ENCODE assay signal across 14 cellular contexts in genomic region chr1:64061430-64062104, GRCh38.
"Had no signal": no experiment of that assay in that cellular context is flagged by ENCODE, and none has a peak within 500 bp of the region (broad histone marks: within the 10 kb centered on the region; RNA-seq: fewer than 3 reads in every experiment).

No MANE protein-coding gene starts in this region.

- H3K27me3 ChIP-seq: colonic mucosa, ovary had no signal

- H3K27ac ChIP-seq: colonic mucosa, ovary had no signal

- H3K9me3 ChIP-seq: colonic mucosa, ovary had no signal

- H3K4me3 Mint-ChIP-seq: activated CD4-positive, alpha-beta memory T cell treated with anti-CD3 and anti-CD28 coated beads, Interleukin-2, amount 10 ng/mL, durations not matched to agents 7 days and 5 days; activated T-cell treated with anti-CD3 and anti-CD28 coated beads, Interleukin-2, amount 50 U/mL, for 4 hours; neural crest cell; stimulated activated memory B cell treated with anti-CD40 and anti-IgM and Interleukin-4, amounts not matched to agents 10 μg/mL and 1 μg/mL and 100 μg/mL, for 72 hours had no signal

- H3K27ac Mint-ChIP-seq: activated CD4-positive, alpha-beta memory T cell treated with anti-CD3 and anti-CD28 coated beads, Interleukin-2, amount 10 ng/mL, durations not matched to agents 7 days and 5 days; stimulated activated memory B cell treated with anti-CD40 and anti-IgM and Interleukin-4, amounts not matched to agents 10 μg/mL and 1 μg/mL and 100 μg/mL, for 72 hours had no signal

- H3K36me3 Mint-ChIP-seq: stimulated activated memory B cell treated with anti-CD40 and anti-IgM and Interleukin-4, amounts not matched to agents 10 μg/mL and 1 μg/mL and 100 μg/mL, for 72 hours had no signal

- H3K9me3 Mint-ChIP-seq: activated CD4-positive, alpha-beta memory T cell treated with anti-CD3 and anti-CD28 coated beads, Interleukin-2, amount 10 ng/mL, durations not matched to agents 7 days and 5 days had no signal

- H3K4me3 ChIP-seq: colonic mucosa, ovary had no signal

- H3K4me1 Mint-ChIP-seq: stimulated activated memory B cell treated with anti-CD40 and anti-IgM and Interleukin-4, amounts not matched to agents 10 μg/mL and 1 μg/mL and 100 μg/mL, for 72 hours had no signal

- H3K36me3 ChIP-seq: colonic mucosa, ovary had no signal

- ATAC-seq: esophagus mucosa; stimulated activated memory B cell treated with anti-CD40 and anti-IgM and Interleukin-4, amounts not matched to agents 10 μg/mL and 1 μg/mL and 100 μg/mL, for 72 hours had no signal

- H3K4me1 ChIP-seq: colonic mucosa had no signal

- DNase-seq: activated CD4-positive, alpha-beta memory T cell treated with anti-CD3 and anti-CD28 coated beads, Interleukin-2, amount 10 ng/mL, durations not matched to agents 7 days and 5 days; activated CD4-positive, CD25-positive, alpha-beta regulatory T cell treated with anti-CD3 and anti-CD28 coated beads, Interleukin-2, amount 50 U/mL, for 72 hours; activated effector memory CD4-positive, alpha-beta T cell treated with Interleukin-2 at 50 U/mL for 16 hours; activated naive CD4-positive, alpha-beta T cell treated with anti-CD3 and anti-CD28 coated beads, Interleukin-2, amount 50 U/mL, for 16 hours; activated T-cell treated with anti-CD3 and anti-CD28 coated beads, Interleukin-2, amount 50 U/mL, for 4 hours; colonic mucosa; hippocampal formation; midbrain; ovary; stimulated activated CD4-positive, alpha-beta T cell treated with anti-CD3 and anti-CD28 coated beads, Interleukin-12 subunit alpha, Interleukin-12 subunit beta, amount 100 ng/mL, for 4 hours; stimulated activated CD4-positive, alpha-beta T cell treated with anti-CD3 and anti-CD28 coated beads, Interleukin-2, amount 100 ng/mL, for 24 hours had no signal
